In genomic region chr11:125594958-125595357, GRCh38 we compare ENCODE assay signal across 16 cellular contexts. TPM values are rescaled to one million over a fixed set of nuclear protein-coding genes. Genes with fewer than 3 reads are reported as not detected.
DNase-seq lines count a peak whose midpoint lies in the region; ATAC-seq, FAIRE-seq and TF ChIP-seq lines count a peak whose summit lies in the region.
"Had no signal": no experiment of that assay in that cellular context is flagged by ENCODE, and none has a peak within 500 bp of the region (broad histone marks: within the 10 kb centered on the region; RNA-seq: fewer than 3 reads in every experiment).

No MANE protein-coding gene starts in this region.

- peaks cover 19 to 38% of the 10 kb centered on the region in 2 experiments for H3K36me3 ChIP-seq in SK-N-SH (replicated peaks in 1 of 2; ENCODE audit: control insufficient read depth in 1 of 2, insufficient read depth in 2 of 2, low read length in 1 of 2)

- H3K9me2 ChIP-seq in SK-N-SH: no peaks in the 10 kb centered on the region

- H3K4me2 ChIP-seq in SK-N-SH: peak overlapping the region; percentile 83

- WGBS in SK-N-SH (ENCODE audit: low lambda C conversion rate): 59% methylated on average over 3 of the region's 3 CpGs

- H3K79me2 ChIP-seq in SK-N-SH (ENCODE audit: insufficient read depth): peaks cover 79% of the 10 kb centered on the region

- H3K27ac Mint-ChIP-seq in T-cell (no peak overlapping the region), naive B cell (peak overlapping the region in 4 of 6 donors; percentile 63 to 82 (median 74))

- CTCF ChIA-PET in SK-N-SH (lab: Yijun Ruan, JAX): interaction anchor here (1.3 to 1.4 kb wide), 2 partner anchors 31 to 249 kb away, joined by 3 to 5 read pairs; no protein-coding TSS in a partner anchor
- CTCF ChIA-PET in T-cell (lab: Charles Lee): no interaction called here

- H4K20me1 ChIP-seq in SK-N-SH (ENCODE audit: insufficient read depth): no peaks in the 10 kb centered on the region; the same call in none of the 2 replicates

- H3K9me3 ChIP-seq in SK-N-SH: no peaks in the 10 kb centered on the region
- H3K9me3 ChIP-seq: thoracic aorta had no signal

- ATAC-seq in SK-N-SH treated with all-trans-retinoic acid at 6 μM for 48 hours (no peak), T-cell (replicated peaks in 1 of 4) (no peak), naive B cell (ENCODE audit: low read depth in 2 of 2) (no peak), HG03342 (IDR thresholded peaks at IDR 0.05; ENCODE audit: unreplicated experiment) (no peak), HG03439 (IDR thresholded peaks at IDR 0.05; ENCODE audit: unreplicated experiment) (no peak)

- H3K9me3 Mint-ChIP-seq in T-cell (no peaks in the 10 kb centered on the region), naive B cell (no peaks in the 10 kb centered on the region)

- POLR2A ChIA-PET in SK-N-SH (lab: Yijun Ruan, JAX): no interaction called here
- POLR2A ChIA-PET in T-cell (lab: Charles Lee): no interaction called here

- H3K27me3 Mint-ChIP-seq in T-cell: no peaks in the 10 kb centered on the region
- no peaks in the 10 kb centered on the region for H3K27me3 Mint-ChIP-seq in naive B cell

- peaks cover 49 to 60% (median 56%) of the 10 kb centered on the region in 3 donors for H3K4me1 Mint-ChIP-seq in T-cell
- peaks cover 39 to 57% (median 44%) of the 10 kb centered on the region in 3 donors for H3K4me1 Mint-ChIP-seq in naive B cell

- no peaks in the 10 kb centered on the region for H3K27me3 ChIP-seq in SK-N-SH (ENCODE audit: insufficient read depth)

- TF ChIP-seq RAD21 in SK-N-SH (IDR thresholded peaks at IDR 0.05; ENCODE audit: low read length): no peak

- H3K4me3 Mint-ChIP-seq in T-cell (peak overlapping the region in 2 of 3 donors; percentile 52 to 90), naive B cell (peak overlapping the region in 7 of 8 donors; percentile 12 to 95 (median 68))

- FAIRE-seq in GM12891 (lab: Jason Lieb, UNC): no peak
- FAIRE-seq: G401.6 had no signal

- TF ChIP-seq EP300 in SK-N-SH (IDR thresholded peaks at IDR 0.05; ENCODE audit: borderline replicate concordance in 1 of 2, low read depth in 1 of 2, low read length in 1 of 2): no peak

- H3K36me3 Mint-ChIP-seq in T-cell (peaks cover 14% of the 10 kb centered on the region), naive B cell (peaks cover 0 to 12% of the 10 kb centered on the region in 2 donors)

- H3K9ac ChIP-seq in SK-N-SH: no peak overlapping the region

- H2AFZ ChIP-seq in SK-N-SH (ENCODE audit: low read depth): no peak overlapping the region

- DNase-seq in SK-N-SH: no peak
- no peak for DNase-seq in GM12891 (ENCODE audit: insufficient read length, low spot score)
- DNase-seq in T-cell: no peak
- no peak for DNase-seq in naive B cell
- no peak for DNase-seq in NCI-H1092 treated with DMSO at 0.1 percent for 48 hours (lab: John Stamatoyannopoulos, UW)
- DNase-seq: 8988T; HCEC 1CT; hypothalamus; NCI-H1436 treated with DMSO at 0.1 percent for 48 hours; NCI-H226; stimulated activated CD4-positive, alpha-beta T cell treated with anti-CD3 and anti-CD28 coated beads, Interleukin-15, amount 100 ng/mL, for 24 hours had no signal

- peaks cover 2 to 10% of the 10 kb centered on the region in 2 experiments for H3K4me1 ChIP-seq in SK-N-SH (ENCODE audit: control insufficient read depth in 1 of 2, insufficient read depth in 2 of 2, low read depth in 1 of 2, low read length in 1 of 2)

- no peak for TF ChIP-seq POLR2A in GM12891 (IDR thresholded peaks at IDR 0.05; ENCODE audit: low read depth, low read length)

- H3F3A ChIP-seq in SK-N-SH (replicated peaks; ENCODE audit: insufficient read depth): peaks cover 4% of the 10 kb centered on the region

- no peak for TF ChIP-seq CTCF in SK-N-SH (IDR thresholded peaks at IDR 0.05)

- H3K4me3 ChIP-seq in SK-N-SH (ENCODE audit: low read depth in 2 of 2, low read length in 1 of 2): peak overlapping the region in 1 of 2 experiments; percentile 19; a peak in 1 of 4 replicates
- H3K4me3 ChIP-seq: thoracic aorta had no signal

- H3K27ac ChIP-seq in SK-N-SH (ENCODE audit: low read depth in 2 of 2, low read length in 1 of 2): no peak overlapping the region
- H3K27ac ChIP-seq: thoracic aorta had no signal

TF ChIP-seq in SK-N-SH, 30 proteins besides CTCF, POLR2A, EP300 and RAD21 (continues in another document):
- TF ChIP-seq RFX5 (IDR thresholded peaks at IDR 0.05; ENCODE audit: low read length) (no peak), PBX3 (IDR thresholded peaks at IDR 0.05) (no peak), RCOR1 (IDR thresholded peaks at IDR 0.05; ENCODE audit: low read length) (no peak)

TF ChIP-seq in SK-N-SH treated with all-trans-retinoic acid at 6 μM for 48 hours, 23 proteins besides CTCF, POLR2A, EP300 and RAD21 (continues in another document):
- no peak for TF ChIP-seq ARNTL (CRISPR knock-in tag; IDR thresholded peaks at IDR 0.05; ENCODE audit: borderline replicate concordance, low read depth)
- no peak for TF ChIP-seq POU6F1 (CRISPR knock-in tag; IDR thresholded peaks at IDR 0.05; ENCODE audit: borderline replicate concordance, low read depth)

TF ChIP-seq in GM12891, 5 proteins besides CTCF, POLR2A, EP300 and RAD21:
- TF ChIP-seq POU2F2 (IDR thresholded peaks at IDR 0.05; ENCODE audit: low read depth, low read length) (no peak), SPI1 (IDR thresholded peaks at IDR 0.05; ENCODE audit: low read depth, low read length) (peak; percentile 62)

RNA-seq across cellular contexts. Expression of gene STT3A, which starts 2.3 kb away (rescaled TPM):
- 101 and 156 TPM in 2 replicates for polyA plus RNA-seq in SK-N-SH (2012; rRNA removed)
- 89.0 and 114 TPM in 2 replicates for polyA plus RNA-seq in SK-N-SH (2012; cell fraction: cytosol; rRNA removed)
- polyA plus RNA-seq in SK-N-SH (2012; cell fraction: nucleus; rRNA removed): 68.1 and 118 TPM in 2 replicates
- 55.0 TPM for polyA plus RNA-seq in GM12891 (2012; ENCODE audit: low read depth, missing spikeins)
- total RNA-seq in T-cell: 100 to 1,000 TPM in 1 of 5 donors, 10 to 100 TPM in 4; 51.0 to 103 (median 88.5) TPM
- 10 to 100 TPM; 14.3 to 56.7 (median 33.4) TPM for polyA plus RNA-seq in naive B cell (ENCODE audit: low read depth in 6 of 6)

RNA-seq across cellular contexts. Expression of gene EI24, which starts 25.7 kb away (rescaled TPM):
- polyA plus RNA-seq in SK-N-SH (2012; rRNA removed): 85.5 and 104 TPM in 2 replicates
- polyA plus RNA-seq in SK-N-SH (2012; cell fraction: cytosol; rRNA removed): 119 and 123 TPM in 2 replicates
- 18.1 and 29.0 TPM in 2 replicates for polyA plus RNA-seq in SK-N-SH (2012; cell fraction: nucleus; rRNA removed)
- polyA plus RNA-seq in GM12891 (2012; ENCODE audit: low read depth, missing spikeins): 35.7 TPM
- 10 to 100 TPM; 20.0 to 33.0 (median 29.9) TPM for total RNA-seq in T-cell
- polyA plus RNA-seq in naive B cell (ENCODE audit: low read depth in 6 of 6): 10 to 100 TPM; 36.4 to 83.5 (median 51.2) TPM

RNA-seq across cellular contexts. Expression of gene CHEK1, which starts 30.0 kb away (rescaled TPM):
- polyA plus RNA-seq in SK-N-SH (2012; rRNA removed) (12.1 and 14.8 TPM in 2 replicates), naive B cell (ENCODE audit: low read depth in 6 of 6) (1 to 10 TPM; 1.7 to 4.1 (median 2.3) TPM)
- 16.6 and 17.9 TPM in 2 replicates for polyA plus RNA-seq in SK-N-SH (2012; cell fraction: cytosol; rRNA removed)
- polyA plus RNA-seq in SK-N-SH (2012; cell fraction: nucleus; rRNA removed): 5.2 and 10.9 TPM in 2 replicates
- 28.4 TPM for polyA plus RNA-seq in GM12891 (2012; ENCODE audit: low read depth, missing spikeins)
- total RNA-seq in T-cell: 1 to 10 TPM; 2.2 to 7.5 (median 3.2) TPM

Comparison
In these comparisons a context has a peak if more than half of its experiments do, and no peak if none do; other contexts are left out.
1. H3K27ac Mint-ChIP-seq: peak in naive B cell (4 of 6); none in T-cell (0 of 2).